In the genomic region with DNA sequence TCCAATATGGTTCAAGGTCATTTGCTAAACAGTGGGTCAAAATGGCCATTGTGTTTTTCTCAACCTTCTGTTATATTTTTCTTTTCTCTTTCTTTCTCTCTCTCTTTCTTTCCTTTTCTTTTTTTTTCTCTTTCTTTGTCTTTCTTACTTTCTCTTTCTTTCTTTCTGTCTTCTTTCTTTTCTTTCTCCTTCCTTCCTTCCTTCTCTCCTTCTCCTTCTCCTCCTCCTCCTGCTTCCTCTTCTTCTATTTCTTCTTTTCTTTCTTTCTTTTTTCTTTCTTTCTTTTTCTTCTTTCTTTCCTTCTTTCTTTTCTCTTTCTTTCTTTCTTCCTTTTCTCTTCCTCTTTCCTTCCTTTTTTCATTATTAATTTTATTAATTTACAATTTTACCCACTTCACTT, we compare ENCODE assay signal across 9 cellular contexts.
"Had no signal": no experiment of that assay in that cellular context is flagged by ENCODE, and none has a peak within 500 bp of the region (broad histone marks: within the 10 kb centered on the region; RNA-seq: fewer than 3 reads in every experiment).

No MANE protein-coding gene starts in this region.

- H3K9me3 ChIP-seq: HAP-1 had no signal

- H3K9ac ChIP-seq: GM23248, KMS-11 had no signal

- H3K27ac ChIP-seq: GM23248, KMS-11 had no signal

- H3K4me3 ChIP-seq: GM23248, HAP-1 had no signal

- H3K4me2 ChIP-seq: KMS-11 had no signal

- H3K4me1 ChIP-seq: HAP-1 had no signal

- H3K36me3 ChIP-seq: HAP-1 had no signal

- DNase-seq: GM23248, GOT3, H7, IMR-90, Karpas-422, KBM-7 had no signal

- H2AFZ ChIP-seq: GM23248 had no signal

- ATAC-seq: HCT116 had no signal
